ENCODE assay signal across 8 cellular contexts in genomic region chr7:121138262-121138933, GRCh38.
DNase-seq lines count a peak whose midpoint lies in the region; ATAC-seq and FAIRE-seq lines count a peak whose summit lies in the region.

No MANE protein-coding gene starts in this region.

- peaks cover 12% of the 10 kb centered on the region for H3K4me1 Mint-ChIP-seq in activated CD8-positive, alpha-beta memory T cell treated with anti-CD3 and anti-CD28 coated beads, Interleukin-2, amount 10 ng/mL, durations not matched to agents 7 days and 5 days

- H3K9me3 Mint-ChIP-seq in activated CD8-positive, alpha-beta memory T cell treated with anti-CD3 and anti-CD28 coated beads, Interleukin-2, amount 10 ng/mL, durations not matched to agents 7 days and 5 days (ENCODE audit: low read depth), result no peaks in the 10 kb centered on the region

- peak overlapping the region; percentile 77 for H3K27ac Mint-ChIP-seq in activated CD8-positive, alpha-beta memory T cell treated with anti-CD3 and anti-CD28 coated beads, Interleukin-2, amount 10 ng/mL, durations not matched to agents 7 days and 5 days

- peak overlapping the region; percentile 73 for H3K4me3 Mint-ChIP-seq in activated CD8-positive, alpha-beta memory T cell treated with anti-CD3 and anti-CD28 coated beads, Interleukin-2, amount 10 ng/mL, durations not matched to agents 7 days and 5 days

- no peak for DNase-seq in activated CD8-positive, alpha-beta memory T cell treated with anti-CD3 and anti-CD28 coated beads, Interleukin-2, amount 10 ng/mL, durations not matched to agents 7 days and 5 days
- DNase-seq in activated CD8-positive, alpha-beta memory T cell treated with anti-CD3 and anti-CD28 coated beads for 24 hours, result no peak
- DNase-seq in NCI-H2081 treated with DMSO at 0.1 percent for 48 hours (lab: John Stamatoyannopoulos, UW) (peak; percentile 15), dedifferentiated amniotic fluid mesenchymal stem cell (ENCODE audit: extremely low spot score) (no peak), mesenteric fat pad (ENCODE audit: low spot score) (no peak), HTR-8/SVneo (ENCODE audit: insufficient read length, low spot score) (no peak)

- peak; percentile 94 for ATAC-seq in activated CD8-positive, alpha-beta memory T cell treated with anti-CD3 and anti-CD28 coated beads, Interleukin-2, amount 10 ng/mL, durations not matched to agents 7 days and 5 days
- ATAC-seq in HG02852 (IDR thresholded peaks at IDR 0.05; ENCODE audit: unreplicated experiment) (peak; percentile 100), esophagus mucosa (peak; percentile 47)

- peaks cover 31% of the 10 kb centered on the region for H3K27me3 Mint-ChIP-seq in activated CD8-positive, alpha-beta memory T cell treated with anti-CD3 and anti-CD28 coated beads, Interleukin-2, amount 10 ng/mL, durations not matched to agents 7 days and 5 days

- H3K36me3 Mint-ChIP-seq in activated CD8-positive, alpha-beta memory T cell treated with anti-CD3 and anti-CD28 coated beads, Interleukin-2, amount 10 ng/mL, durations not matched to agents 7 days and 5 days, result no peaks in the 10 kb centered on the region

- CTCF ChIA-PET in activated CD8-positive, alpha-beta memory T cell treated with anti-CD3 and anti-CD28 coated beads, Interleukin-2, amount 10 ng/mL, durations not matched to agents 7 days and 5 days (lab: Charles Lee), result interaction anchor here (0.8 kb wide), 1 partner anchor 410 kb away, joined by 3 read pairs; no protein-coding TSS in a partner anchor

- no peak for FAIRE-seq in HTR-8/SVneo (lab: Jason Lieb, UNC)

Comparison
In these comparisons a context has a peak if more than half of its experiments do, and no peak if none do; other contexts are left out.
1. ATAC-seq: peak in every context shown above with its lines; median percentile 100 in HG02852; 94 in activated CD8-positive, alpha-beta memory T cell treated with anti-CD3 and anti-CD28 coated beads, Interleukin-2, amount 10 ng/mL, durations not matched to agents 7 days and 5 days; 47 in esophagus mucosa.